In genomic region chr15:70188286-70188685, GRCh38 we compare ENCODE assay signal across 22 cellular contexts.
DNase-seq lines count a peak whose midpoint lies in the region; ATAC-seq, FAIRE-seq and TF ChIP-seq lines count a peak whose summit lies in the region.
"Had no signal": no experiment of that assay in that cellular context is flagged by ENCODE, and none has a peak within 500 bp of the region (broad histone marks: within the 10 kb centered on the region; RNA-seq: fewer than 3 reads in every experiment).

No MANE protein-coding gene starts in this region.

- no peak overlapping the region for H2AFZ ChIP-seq in osteoblast (ENCODE audit: low read length)
- H2AFZ ChIP-seq: GM23248 had no signal

- DNase-seq in DMS53 (lab: John Stamatoyannopoulos, UW) (peak; percentile 12), DMS53 treated with DMSO at 0.1 percent for 48 hours (lab: John Stamatoyannopoulos, UW; ENCODE audit: unreplicated experiment) (no peak), bronchial epithelial cell (ENCODE audit: low read depth) (no peak), osteoblast (ENCODE audit: insufficient read length, low spot score, missing footprints) (peak; percentile 54), urothelium cell line (ENCODE audit: low spot score) (no peak), BE2C (no peak)
- DNase-seq: 8988T; ACHN; AML-193; C1 segment of cervical spinal cord; Calu3; CD4-positive, alpha-beta memory T cell; COR-L47; DND-41; GM23248; H7; HCEC 1CT had no signal

- H3K27me3 ChIP-seq in bronchial epithelial cell (ENCODE audit: control insufficient read depth, insufficient read depth, low read length) (peaks cover 4% of the 10 kb centered on the region), osteoblast (ENCODE audit: insufficient read depth, low read length) (peaks cover 8% of the 10 kb centered on the region), BE2C (no peaks in the 10 kb centered on the region)

- H3K79me2 ChIP-seq in osteoblast (ENCODE audit: insufficient read depth, low read length), result no peaks in the 10 kb centered on the region

- TF ChIP-seq CTCF in bronchial epithelial cell (IDR thresholded peaks at IDR 0.05; ENCODE audit: insufficient read depth, low read length, severe bottlenecking) (no peak), osteoblast (IDR thresholded peaks at IDR 0.05; ENCODE audit: extremely low read depth, low read depth, low read length) (no peak), BE2C (IDR thresholded peaks at IDR 0.05; ENCODE audit: low read depth, low read length) (no peak)

- no peak overlapping the region for H3K4me2 ChIP-seq in osteoblast (ENCODE audit: insufficient read depth, low read length)
- H3K4me2 ChIP-seq: A549 had no signal

- ATAC-seq in GM21423 (IDR thresholded peaks at IDR 0.05; ENCODE audit: unreplicated experiment), result no peak
- ATAC-seq: A549 had no signal

- H3K9me3 ChIP-seq in osteoblast (ENCODE audit: low read depth, low read length) (peaks cover 5% of the 10 kb centered on the region), BE2C (0 out of 2 replicates have a peak, but pooled peaks cover 2% of the 10 kb centered on the region)

- no peaks in the 10 kb centered on the region for H4K20me1 ChIP-seq in osteoblast (ENCODE audit: insufficient read depth, low read length)

- no peak overlapping the region for H3K27ac ChIP-seq in osteoblast (ENCODE audit: low read depth, low read length)
- H3K27ac ChIP-seq: A549, GM23248 had no signal

- no peak overlapping the region for H3K4me3 ChIP-seq in bronchial epithelial cell (ENCODE audit: low read depth, low read length)
- H3K4me3 ChIP-seq in osteoblast (ENCODE audit: insufficient read depth, low read length), result no peak overlapping the region
- no peak overlapping the region for H3K4me3 ChIP-seq in BE2C (ENCODE audit: low read depth, low read length)
- H3K4me3 ChIP-seq: A549, GM23248 had no signal

- H3K36me3 ChIP-seq in bronchial epithelial cell (ENCODE audit: control insufficient read depth, insufficient read depth, low read length) (no peaks in the 10 kb centered on the region), osteoblast (ENCODE audit: insufficient read depth, low read length) (no peaks in the 10 kb centered on the region), BE2C (no peaks in the 10 kb centered on the region)

- H3K4me1 ChIP-seq in osteoblast (ENCODE audit: insufficient read depth, low read length) (peaks cover 5% of the 10 kb centered on the region), BE2C (peaks cover 31% of the 10 kb centered on the region)
- H3K4me1 ChIP-seq: A549 had no signal

- FAIRE-seq in bronchial epithelial cell (lab: Jason Lieb, UNC) (peak; percentile 13), urothelium cell line (lab: Jason Lieb, UNC) (peak; percentile 5)
- FAIRE-seq: A549, G401.6, GM12892, H1 had no signal

Comparison
In these comparisons a context has a peak if more than half of its experiments do, and no peak if none do; other contexts are left out.
1. DNase-seq: peak in DMS53 (single experiment) and osteoblast (single experiment); none in DMS53 treated with DMSO at 0.1 percent for 48 hours (single experiment), bronchial epithelial cell (single experiment), urothelium cell line (single experiment) and BE2C (single experiment).